28 cellular contexts compared by ENCODE assay signal in genomic region chr3:6321999-6322398, GRCh38.
DNase-seq lines count a peak whose midpoint lies in the region; ATAC-seq, FAIRE-seq and TF ChIP-seq lines count a peak whose summit lies in the region.
"Had no signal": no experiment of that assay in that cellular context is flagged by ENCODE, and none has a peak within 500 bp of the region (broad histone marks: within the 10 kb centered on the region; RNA-seq: fewer than 3 reads in every experiment).

No MANE protein-coding gene starts in this region.

- H3K36me3 ChIP-seq in HCT116 (ENCODE audit: control insufficient read depth in 1 of 2, insufficient read depth in 2 of 2, low read length in 2 of 2) (no peaks in the 10 kb centered on the region), osteoblast (ENCODE audit: insufficient read depth, low read length) (no peaks in the 10 kb centered on the region)
- H3K36me3 ChIP-seq: BE2C, BLaER1 had no signal

- no peak overlapping the region for H3K9ac ChIP-seq in HCT116 (ENCODE audit: low read length)
- H3K9ac ChIP-seq: BLaER1 had no signal

- H3K4me1 ChIP-seq in HCT116 (ENCODE audit: control insufficient read depth in 1 of 2, insufficient read depth in 2 of 2, low read length in 2 of 2) (no peaks in the 10 kb centered on the region), osteoblast (ENCODE audit: insufficient read depth, low read length) (no peaks in the 10 kb centered on the region)
- H3K4me1 ChIP-seq: BE2C, BLaER1, Caco-2 had no signal

- no peak overlapping the region for H3K27ac ChIP-seq in HCT116 (ENCODE audit: low read depth, low read length)
- H3K27ac ChIP-seq in osteoblast (ENCODE audit: low read depth, low read length), result no peak overlapping the region
- H3K27ac ChIP-seq: BLaER1 had no signal

- TF ChIP-seq CTCF in HCT116 (IDR thresholded peaks at IDR 0.05 in 2 of 3, conservative IDR thresholded peaks at IDR 0.05 in 1 of 3; ENCODE audit: borderline replicate concordance in 1 of 3, insufficient read depth in 1 of 3, low read depth in 2 of 3, low read length in 2 of 3), result no peak
- TF ChIP-seq CTCF in osteoblast (IDR thresholded peaks at IDR 0.05; ENCODE audit: extremely low read depth, low read depth, low read length), result no peak

- no peak overlapping the region for H2AFZ ChIP-seq in HCT116 (ENCODE audit: low read depth, low read length, poor library complexity, severe bottlenecking)
- H2AFZ ChIP-seq in osteoblast (ENCODE audit: low read length), result no peak overlapping the region

- intact Hi-C loops in HCT116 (cut with micrococcal nuclease), result no loop called here

- H3K9me2 ChIP-seq in HCT116 (ENCODE audit: insufficient read depth), result no peaks in the 10 kb centered on the region

- no TSS peak for BruUV-seq in HCT116 (replicated peaks; lab: Mats Ljungman, UMichigan)

- POLR2A ChIA-PET in HCT116 (lab: Charles Lee), result no interaction called here

- H3K79me2 ChIP-seq in HCT116 (ENCODE audit: insufficient read depth, low read length) (no peaks in the 10 kb centered on the region), osteoblast (ENCODE audit: insufficient read depth, low read length) (no peaks in the 10 kb centered on the region)

- H4K20me1 ChIP-seq in HCT116 (ENCODE audit: insufficient read depth) (no peaks in the 10 kb centered on the region), osteoblast (ENCODE audit: insufficient read depth, low read length) (no peaks in the 10 kb centered on the region)
- H4K20me1 ChIP-seq: BLaER1 had no signal

- H3K4me3 ChIP-seq in HCT116 (replicated peaks in 1 of 2; ENCODE audit: low read depth in 1 of 2, low read length in 2 of 2) (no peak overlapping the region), osteoblast (ENCODE audit: insufficient read depth, low read length) (no peak overlapping the region)
- H3K4me3 ChIP-seq: BLaER1, GM12878 had no signal

- no peak for TF ChIP-seq POLR2A in HCT116 (IDR thresholded peaks at IDR 0.05; ENCODE audit: borderline replicate concordance, extremely low read depth, insufficient read depth, insufficient read length)

- ATAC-seq in HCT116 (no peak), HG02759 (IDR thresholded peaks at IDR 0.05; ENCODE audit: unreplicated experiment) (no peak)
- ATAC-seq: GM12878 had no signal

- no peak overlapping the region for H3K4me2 ChIP-seq in HCT116 (ENCODE audit: low read length)
- no peak overlapping the region for H3K4me2 ChIP-seq in osteoblast (ENCODE audit: insufficient read depth, low read length)
- H3K4me2 ChIP-seq: BLaER1 had no signal

- RAD21 ChIA-PET in HCT116 (lab: Charles Lee; ENCODE audit: low non-redundant PET in 1 of 2, low total read pairs in 2 of 2, uncharacterized antibody in 2 of 2, unreplicated experiment in 2 of 2), result no interaction called here

- CTCF ChIA-PET in HCT116 (lab: Charles Lee), result no interaction called here

- TF ChIP-seq RAD21 in HCT116 (IDR thresholded peaks at IDR 0.05; ENCODE audit: low read depth), result no peak

- FAIRE-seq in urothelium cell line (lab: Jason Lieb, UNC), result no peak
- FAIRE-seq: A204.1, D721Med, GM12878, GM12892, GM18507 had no signal

- H3K27me3 ChIP-seq in HCT116 (ENCODE audit: insufficient read depth, low read length) (no peaks in the 10 kb centered on the region), osteoblast (ENCODE audit: insufficient read depth, low read length) (no peaks in the 10 kb centered on the region)
- H3K27me3 ChIP-seq: BE2C, BLaER1 had no signal

- DNase-seq in HCT116 (ENCODE audit: low read depth, low spot score) (peak; percentile 1), SW480 (ENCODE audit: low spot score) (peak; percentile 18), osteoblast (ENCODE audit: insufficient read length, low spot score, missing footprints) (peak; percentile 44), urothelium cell line (ENCODE audit: low spot score) (peak; percentile 20), epidermal melanocyte (ENCODE audit: insufficient read length, low spot score) (no peak), NCI-H1417 treated with DMSO at 0.1 percent for 48 hours (lab: John Stamatoyannopoulos, UW) (no peak), OCI-M2 (lab: John Stamatoyannopoulos, UW; ENCODE audit: unreplicated experiment) (no peak)
- DNase-seq: 8988T; ACHN; BE2C; C1 segment of cervical spinal cord; Caco-2; Calu3; CD4-positive, alpha-beta memory T cell; CD4-positive, CD25-positive, alpha-beta regulatory T cell; CD8-positive, alpha-beta memory T cell; DMS53; DMS79; DND-41; EL; GDM1 had no signal

- no peaks in the 10 kb centered on the region for H3K9me3 ChIP-seq in HCT116 (ENCODE audit: control insufficient read depth in 1 of 2, insufficient read depth in 1 of 2, low read depth in 1 of 2, low read length in 2 of 2)
- H3K9me3 ChIP-seq in osteoblast (ENCODE audit: low read depth, low read length), result no peaks in the 10 kb centered on the region
- H3K9me3 ChIP-seq: BE2C, BLaER1, Caco-2 had no signal

TF ChIP-seq in HCT116, 20 proteins besides CTCF, POLR2A, EP300 and RAD21:
- TF ChIP-seq CBX3 (IDR thresholded peaks at IDR 0.05; ENCODE audit: low read depth) (no peak), ZBTB33 (IDR thresholded peaks at IDR 0.05; ENCODE audit: extremely low read depth, insufficient replicate concordance, low read length) (no peak), CEBPB (IDR thresholded peaks at IDR 0.05; ENCODE audit: low read depth) (peak; percentile 64; the same call in 1 of the 2 replicates), ATF3 (IDR thresholded peaks at IDR 0.05) (peak; percentile 43; the same call in 1 of the 2 replicates), TCF7L2 (IDR thresholded peaks at IDR 0.05; ENCODE audit: borderline replicate concordance, extremely low read depth, insufficient read depth, insufficient read length) (no peak), POLR2AphosphoS5 (IDR thresholded peaks at IDR 0.05; ENCODE audit: low read depth, low read length) (no peak), YY1 (IDR thresholded peaks at IDR 0.05; ENCODE audit: extremely low read depth, insufficient replicate concordance, low read depth, low read length) (no peak), FOSL1 (IDR thresholded peaks at IDR 0.05; ENCODE audit: low read depth) (peak; percentile 52), MAX (IDR thresholded peaks at IDR 0.05) (no peak), JUND (IDR thresholded peaks at IDR 0.05) (peak; percentile 53), REST (IDR thresholded peaks at IDR 0.05; ENCODE audit: low read depth) (no peak), EZH2phosphoT487 (IDR thresholded peaks at IDR 0.05; ENCODE audit: borderline replicate concordance) (no peak), SP1 (IDR thresholded peaks at IDR 0.05; ENCODE audit: low read depth) (peak; percentile 37; the same call in 1 of the 2 replicates), EGR1 (IDR thresholded peaks at IDR 0.05; ENCODE audit: low read depth) (no peak), ZFX (IDR thresholded peaks at IDR 0.05) (no peak), ZNF274 (IDR thresholded peaks at IDR 0.05; ENCODE audit: low read depth, low read length) (no peak), ELF1 (IDR thresholded peaks at IDR 0.05; ENCODE audit: borderline replicate concordance, low read depth) (no peak), SRF (IDR thresholded peaks at IDR 0.05; ENCODE audit: low read depth) (no peak), SIN3A (IDR thresholded peaks at IDR 0.05; ENCODE audit: low read depth) (no peak), EZH2 (IDR thresholded peaks at IDR 0.05) (no peak)
TF ChIP-seq in HCT116: peak in this region for 5.

Comparison
In these comparisons a context has a peak if more than half of its experiments do, and no peak if none do; other contexts are left out.
1. DNase-seq: peak in HCT116 (single experiment), SW480 (single experiment), osteoblast (single experiment) and urothelium cell line (single experiment); none in epidermal melanocyte (single experiment), NCI-H1417 treated with DMSO at 0.1 percent for 48 hours (single experiment) and OCI-M2 (single experiment).